Comparison of ENCODE assay signal across 29 cellular contexts in genomic region chr4:13268165-13268564, GRCh38.
DNase-seq lines count a peak whose midpoint lies in the region; FAIRE-seq and TF ChIP-seq lines count a peak whose summit lies in the region.
"Had no signal": no experiment of that assay in that cellular context is flagged by ENCODE, and none has a peak within 500 bp of the region (broad histone marks: within the 10 kb centered on the region; RNA-seq: fewer than 3 reads in every experiment).

No MANE protein-coding gene starts in this region.

- POLR2A ChIA-PET in H1 (lab: Charles Lee; ENCODE audit: partially characterized antibody): no interaction called here

- no peaks in the 10 kb centered on the region for H4K20me1 ChIP-seq in H9 (ENCODE audit: control insufficient read depth, insufficient read depth, insufficient read length)
- no peaks in the 10 kb centered on the region for H4K20me1 ChIP-seq in H1 (replicated peaks in 1 of 2; ENCODE audit: control insufficient read depth in 1 of 2, insufficient read depth in 2 of 2, low read length in 2 of 2)
- H4K20me1 ChIP-seq in smooth muscle cell (ENCODE audit: low read depth): no peaks in the 10 kb centered on the region
- H4K20me1 ChIP-seq: BLaER1 had no signal

- H4K8ac ChIP-seq in H9 (replicated peaks; ENCODE audit: insufficient read length, low read depth, low read length): no peak overlapping the region
- H4K8ac ChIP-seq in H1 (ENCODE audit: extremely low read depth, insufficient read depth, low read length): no peak overlapping the region

- FAIRE-seq in H1 (lab: Jason Lieb, UNC): no peak
- FAIRE-seq: A204.1, GM12878, GM12892, GM18507 had no signal

- H2AK5ac ChIP-seq in H9 (ENCODE audit: insufficient read length, low read length): no peak overlapping the region
- H2AK5ac ChIP-seq in H1 (ENCODE audit: low read depth, low read length): no peak overlapping the region

- TF ChIP-seq CTCF in H9 (conservative IDR thresholded peaks at IDR 0.05): no peak
- no peak for TF ChIP-seq CTCF in H1 (IDR thresholded peaks at IDR 0.05; ENCODE audit: control extremely low read depth in 1 of 3, insufficient read depth in 1 of 3, low read depth in 1 of 3, low read length in 3 of 3)
- no peak for TF ChIP-seq CTCF in smooth muscle cell (IDR thresholded peaks at IDR 0.05; ENCODE audit: borderline replicate concordance, insufficient read depth, poor library complexity, severe bottlenecking)

- no peak overlapping the region for H2BK5ac ChIP-seq in H9 (ENCODE audit: insufficient read length, low read length)
- H2BK5ac ChIP-seq in H1 (ENCODE audit: low read depth, low read length): peak overlapping the region; percentile 46; the same call in 1 of the 2 replicates

- H2BK15ac ChIP-seq in H9 (ENCODE audit: low read depth, low read length) (no peak overlapping the region), H1 (ENCODE audit: low read length) (no peak overlapping the region)

- H3K4me3 ChIP-seq in HUES48 (ENCODE audit: low read depth, low read length) (no peak overlapping the region), SJSA1 (no peak overlapping the region), H1 (ENCODE audit: extremely low read depth in 1 of 4, insufficient read depth in 2 of 4, low read depth in 3 of 4, low read length in 4 of 4) (no peak overlapping the region), smooth muscle cell (no peak overlapping the region)
- H3K4me3 ChIP-seq: BLaER1, GM12878 had no signal

- H4K91ac ChIP-seq in H9 (ENCODE audit: insufficient read length, low read depth, low read length): no peak overlapping the region
- H4K91ac ChIP-seq in H1 (replicated peaks; ENCODE audit: insufficient read length, low read length): peak overlapping the region; percentile 45

- H2BK20ac ChIP-seq in H9 (ENCODE audit: low read depth, low read length, poor library complexity, severe bottlenecking) (no peak overlapping the region), H1 (ENCODE audit: low read length) (no peak overlapping the region)

- DNase-seq in H9: no peak
- no peak for DNase-seq in SJSA1 (ENCODE audit: low read depth in 1 of 2, low spot score in 2 of 2)
- DNase-seq in H1 (ENCODE audit: low read depth in 1 of 2, low spot score in 2 of 2): no peak
- DNase-seq in islet precursor cell: no peak
- DNase-seq in smooth muscle cell (lab: John Stamatoyannopoulos, UW; ENCODE audit: unreplicated experiment): no peak
- no peak for DNase-seq in NCI-H510A (lab: John Stamatoyannopoulos, UW)
- no peak for DNase-seq in superior temporal gyrus (ENCODE audit: extremely low spot score)
- DNase-seq: 8988T; ACHN; BE2C; C1 segment of cervical spinal cord; CD4-positive, alpha-beta memory T cell; CD4-positive, CD25-positive, alpha-beta regulatory T cell; CD8-positive, alpha-beta memory T cell; COR-L47; DMS 273 treated with DMSO at 0.1 percent for 48 hours; DMS153; DMS53; DMS79; DND-41; EL; GDM1 had no signal

- H3K18ac ChIP-seq in H9 (ENCODE audit: insufficient read length, low read depth, low read length) (no peak overlapping the region), H1 (ENCODE audit: extremely low read depth, low read length) (no peak overlapping the region)

- no peak overlapping the region for H3K14ac ChIP-seq in H9 (ENCODE audit: insufficient read depth, low read length)
- H3K14ac ChIP-seq in H1 (ENCODE audit: insufficient read length): no peak overlapping the region

- H3K23ac ChIP-seq in H9 (ENCODE audit: insufficient read length, low read depth, low read length) (no peak overlapping the region), H1 (ENCODE audit: insufficient read length) (no peak overlapping the region)

- peaks cover 0 to 5% (median 0%) of the 10 kb centered on the region in 3 experiments; a peak in 2 of 7 replicates for H3K36me3 Mint-ChIP-seq in H9 (ENCODE audit: insufficient read depth in 1 of 3, low read depth in 3 of 3)
- H3K36me3 Mint-ChIP-seq: CD14-positive monocyte; CD4-positive, CD25-positive, alpha-beta regulatory T cell had no signal

- no peak overlapping the region for H3K4ac ChIP-seq in H9 (ENCODE audit: low read depth, low read length)
- H3K4ac ChIP-seq in H1 (replicated peaks; ENCODE audit: insufficient read length, low read depth, low read length): no peak overlapping the region

- no peaks in the 10 kb centered on the region for H3K27me3 Mint-ChIP-seq in H9 (ENCODE audit: low read depth)
- H3K27me3 Mint-ChIP-seq: CD4-positive, alpha-beta memory T cell; CD4-positive, CD25-positive, alpha-beta regulatory T cell had no signal

- H2AFZ ChIP-seq in H9 (ENCODE audit: low read length) (no peak overlapping the region), H1 (ENCODE audit: low read length) (no peak overlapping the region), smooth muscle cell (ENCODE audit: low read depth) (no peak overlapping the region)

- no peaks in the 10 kb centered on the region for H3K9me3 ChIP-seq in H9 (ENCODE audit: control insufficient read depth, low read depth, low read length)
- H3K9me3 ChIP-seq in HUES48 (ENCODE audit: control insufficient read depth, insufficient read depth, low read length): peaks cover under 1% of the 10 kb centered on the region; the same call in 1 of the 2 replicates
- peaks cover under 1% of the 10 kb centered on the region for H3K9me3 ChIP-seq in SJSA1 (replicated peaks)
- no peaks in the 10 kb centered on the region for H3K9me3 ChIP-seq in H1 (ENCODE audit: insufficient read depth in 2 of 2, low read depth in 1 of 2, low read length in 1 of 2)
- peaks cover 5% of the 10 kb centered on the region for H3K9me3 ChIP-seq in smooth muscle cell (replicated peaks; ENCODE audit: low read depth)
- H3K9me3 ChIP-seq: BE2C had no signal

- no peak overlapping the region for H3T11ph ChIP-seq in H9 (ENCODE audit: low read length)

- no peak for TF ChIP-seq EP300 in H1 (IDR thresholded peaks at IDR 0.05; ENCODE audit: borderline replicate concordance in 1 of 2, low read depth in 2 of 2, low read length in 2 of 2)

- H3K4me1 Mint-ChIP-seq in H9: peaks cover 24 to 27% of the 10 kb centered on the region in 2 experiments
- H3K4me1 Mint-ChIP-seq: CD14-positive monocyte; CD4-positive, alpha-beta memory T cell; CD4-positive, CD25-positive, alpha-beta regulatory T cell; CD8-positive, alpha-beta memory T cell had no signal

- TF ChIP-seq POLR2A in H1 (IDR thresholded peaks at IDR 0.05; ENCODE audit: control extremely low read depth in 1 of 2, low read depth in 2 of 2, low read length in 2 of 2): no peak

- H3K27ac Mint-ChIP-seq in H9: peak overlapping the region; percentile 22 to 86 (median 58); a peak in 2 of 7 replicates
- H3K27ac Mint-ChIP-seq: CD4-positive, alpha-beta memory T cell; CD4-positive, CD25-positive, alpha-beta regulatory T cell; CD8-positive, alpha-beta memory T cell had no signal

- H3K23me2 ChIP-seq in H9 (ENCODE audit: insufficient read length, low read depth, low read length, poor library complexity, severe bottlenecking) (no peaks in the 10 kb centered on the region), H1 (ENCODE audit: low read depth, low read length) (no peaks in the 10 kb centered on the region)

- peaks cover 16% of the 10 kb centered on the region for H3F3A ChIP-seq in smooth muscle cell (ENCODE audit: low read depth)

- H3K4me3 Mint-ChIP-seq in H9: no peak overlapping the region
- H3K4me3 Mint-ChIP-seq: CD14-positive monocyte; CD4-positive, CD25-positive, alpha-beta regulatory T cell; CD8-positive, alpha-beta memory T cell had no signal

- H2BK120ac ChIP-seq in H9 (ENCODE audit: low read depth, low read length, poor library complexity, severe bottlenecking) (no peak overlapping the region), H1 (replicated peaks; ENCODE audit: low read depth, low read length) (no peak overlapping the region)

- no peaks in the 10 kb centered on the region for H3K79me1 ChIP-seq in H9 (ENCODE audit: insufficient read depth, low read depth, low read length, poor library complexity, severe bottlenecking)
- H3K79me1 ChIP-seq in H1 (ENCODE audit: low read depth, low read length): no peaks in the 10 kb centered on the region

- no peak overlapping the region for H4K5ac ChIP-seq in H9 (ENCODE audit: insufficient read length, low read depth, low read length)
- H4K5ac ChIP-seq in H1 (ENCODE audit: insufficient read length, low read depth, low read length): no peak overlapping the region

- no peak overlapping the region for H3K9ac ChIP-seq in H9 (ENCODE audit: extremely low read depth, insufficient read length, low read length)
- H3K9ac ChIP-seq in HUES48 (ENCODE audit: low read depth, low read length): no peak overlapping the region
- H3K9ac ChIP-seq in H1 (replicated peaks in 1 of 4; ENCODE audit: extremely low read depth in 1 of 4, low read depth in 3 of 4, low read length in 3 of 4): no peak overlapping the region
- H3K9ac ChIP-seq in smooth muscle cell (ENCODE audit: low read depth): no peak overlapping the region
- H3K9ac ChIP-seq: BLaER1 had no signal

- H3K56ac ChIP-seq in H9 (ENCODE audit: insufficient read length, low read depth, low read length) (no peak overlapping the region), H1 (replicated peaks; ENCODE audit: insufficient read length, low read depth, low read length) (no peak overlapping the region)

- CTCF ChIA-PET in H1 (lab: Charles Lee; ENCODE audit: partially characterized antibody): no interaction called here

- no peak overlapping the region for H3K27ac ChIP-seq in H9 (ENCODE audit: insufficient read length, low read depth, low read length)
- H3K27ac ChIP-seq in HUES48 (ENCODE audit: low read depth, low read length): peak overlapping the region; percentile 66
- peak overlapping the region; percentile 77 for H3K27ac ChIP-seq in SJSA1
- H3K27ac ChIP-seq in H1 (ENCODE audit: low read depth, low read length): no peak overlapping the region
- no peak overlapping the region for H3K27ac ChIP-seq in smooth muscle cell (ENCODE audit: low read depth)
- H3K27ac ChIP-seq: BLaER1 had no signal

- no peaks in the 10 kb centered on the region for H3K36me3 ChIP-seq in HUES48 (ENCODE audit: control insufficient read depth, insufficient read depth, low read length)
- H3K36me3 ChIP-seq in SJSA1: no peaks in the 10 kb centered on the region
- no peaks in the 10 kb centered on the region for H3K36me3 ChIP-seq in H1 (ENCODE audit: control insufficient read depth in 2 of 4, insufficient read depth in 4 of 4, low read length in 3 of 4)
- no peaks in the 10 kb centered on the region for H3K36me3 ChIP-seq in smooth muscle cell (ENCODE audit: low read depth)
- H3K36me3 ChIP-seq: BE2C, BLaER1 had no signal

- WGBS in H9 (ENCODE audit: extremely low coverage, insufficient read length, low lambda C conversion rate): no CpG with 5 or more reads among the region's 4 CpGs
- 66% methylated on average over 4 of the region's 4 CpGs; no CpG with 5 or more reads in 1 of the 2 experiments for WGBS in H1 (ENCODE audit: extremely low coverage in 1 of 2, insufficient coverage in 1 of 2, insufficient read length in 1 of 2, insufficient replicate concordance in 2 of 2, low coverage in 1 of 2, low lambda C conversion rate in 2 of 2, missing lambda C conversion rate in 1 of 2), 2 experiments
- WGBS in smooth muscle cell (ENCODE audit: low lambda C conversion rate): 91% methylated on average over 4 of the region's 4 CpGs

- H3K79me2 ChIP-seq in H9 (ENCODE audit: insufficient read depth, low read length) (no peaks in the 10 kb centered on the region), H1 (ENCODE audit: control insufficient read depth in 1 of 2, insufficient read depth in 2 of 2, low read length in 2 of 2) (no peaks in the 10 kb centered on the region), smooth muscle cell (ENCODE audit: low read depth) (no peaks in the 10 kb centered on the region)

- peaks cover 7 to 9% of the 10 kb centered on the region in 2 experiments; a peak in 4 of 5 replicates for H3K9me3 Mint-ChIP-seq in H9

- H3K27me3 ChIP-seq in H9 (ENCODE audit: insufficient read depth, low read length) (no peaks in the 10 kb centered on the region), HUES48 (ENCODE audit: control insufficient read depth, insufficient read depth, low read length) (no peaks in the 10 kb centered on the region), SJSA1 (replicated peaks) (no peaks in the 10 kb centered on the region), H1 (replicated peaks in 1 of 4; ENCODE audit: control insufficient read depth in 3 of 4, extremely low read depth in 1 of 4, insufficient read depth in 3 of 4, low read length in 3 of 4) (peaks cover 0 to 1% (median 0%) of the 10 kb centered on the region in 4 experiments; a peak in 1 of 7 replicates), smooth muscle cell (ENCODE audit: low read depth) (no peaks in the 10 kb centered on the region)
- H3K27me3 ChIP-seq: BE2C, BLaER1 had no signal

- H2BK12ac ChIP-seq in H9 (ENCODE audit: insufficient read length, low read depth, low read length) (no peak overlapping the region), H1 (ENCODE audit: low read depth, low read length) (no peak overlapping the region)

- H3K4me1 ChIP-seq in H9 (ENCODE audit: insufficient read depth, low read length) (peaks cover 3% of the 10 kb centered on the region; the same call in 1 of the 2 replicates), HUES48 (ENCODE audit: control insufficient read depth, insufficient read depth, low read length) (peaks cover 20% of the 10 kb centered on the region), SJSA1 (replicated peaks) (peaks cover 54% of the 10 kb centered on the region), H1 (replicated peaks in 1 of 4; ENCODE audit: control insufficient read depth in 3 of 4, insufficient read depth in 4 of 4, low read length in 3 of 4) (peaks cover 0 to 15% (median 3%) of the 10 kb centered on the region in 4 experiments; a peak in 4 of 7 replicates), smooth muscle cell (ENCODE audit: low read depth) (no peaks in the 10 kb centered on the region)
- H3K4me1 ChIP-seq: BE2C, BLaER1 had no signal

- TF ChIP-seq RAD21 in H1 (IDR thresholded peaks at IDR 0.05 in 1 of 2, conservative IDR thresholded peaks at IDR 0.05 in 1 of 2; ENCODE audit: low read depth in 2 of 2, low read length in 2 of 2): no peak

- H3K4me2 ChIP-seq in H9 (ENCODE audit: insufficient read depth, insufficient read length, low read length) (no peak overlapping the region), H1 (ENCODE audit: insufficient read depth in 1 of 2, low read depth in 2 of 2, low read length in 2 of 2) (no peak overlapping the region), smooth muscle cell (no peak overlapping the region)
- H3K4me2 ChIP-seq: BLaER1 had no signal

Comparison
In these comparisons a context has a peak if more than half of its experiments do, and no peak if none do; other contexts are left out.
1. H3K27ac ChIP-seq: peak in HUES48 (single experiment) and SJSA1 (single experiment); none in H9 (single experiment), H1 (single experiment) and smooth muscle cell (single experiment).